In the genomic region with DNA sequence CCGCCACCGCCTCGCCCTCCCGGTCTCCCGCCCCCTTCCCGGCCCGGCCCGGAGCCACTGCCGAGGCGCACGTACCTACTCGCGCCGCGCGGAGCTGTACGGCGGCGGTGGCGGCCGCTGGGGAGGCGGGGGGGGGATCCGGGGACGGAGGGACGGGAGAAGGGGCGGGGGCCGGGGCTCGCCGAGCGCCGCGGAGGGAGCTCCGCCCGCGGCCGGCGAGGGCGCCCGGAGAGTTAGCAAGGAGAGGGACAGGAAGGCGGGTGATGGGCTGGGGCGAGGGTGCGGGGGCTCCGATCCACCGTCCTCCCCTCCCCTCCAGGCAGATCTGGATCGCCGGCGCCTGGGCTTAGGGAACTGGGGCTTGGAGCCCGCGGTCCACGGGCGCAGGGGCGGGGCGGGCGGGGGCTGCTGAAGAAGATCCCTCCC, we compare ENCODE assay signal across 8 cellular contexts. TPM values are rescaled to one million over a fixed set of nuclear protein-coding genes. Genes with fewer than 3 reads are reported as not detected.
DNase-seq lines count a peak whose midpoint lies in the region; ATAC-seq and TF ChIP-seq lines count a peak whose summit lies in the region.

No MANE protein-coding gene starts in this region.

- no TSS peak for BruUV-seq in HCT116 (replicated peaks; lab: Mats Ljungman, UMichigan)

- no peak overlapping the region for H2AFZ ChIP-seq in HCT116 (ENCODE audit: low read depth, low read length, poor library complexity, severe bottlenecking)

- H3K9ac ChIP-seq in HCT116 (ENCODE audit: low read length) = peak overlapping the region; percentile 58
- no peak overlapping the region for H3K9ac ChIP-seq in adipocyte (ENCODE audit: low read length)

- TF ChIP-seq RAD21 in HCT116 (IDR thresholded peaks at IDR 0.05; ENCODE audit: low read depth) = no peak

- H3K27ac ChIP-seq in HCT116 (ENCODE audit: low read depth, low read length) (peak overlapping the region; percentile 22; the same call in 1 of the 2 replicates), aorta (ENCODE audit: low read depth in 1 of 2, low read length in 2 of 2) (no peak overlapping the region)

- RAD21 ChIA-PET in HCT116 (lab: Charles Lee; ENCODE audit: low non-redundant PET in 1 of 2, low total read pairs in 2 of 2, uncharacterized antibody in 2 of 2, unreplicated experiment in 2 of 2) = no interaction called here

- peak; percentile 66 for ATAC-seq in HCT116
- ATAC-seq in HG03378 (IDR thresholded peaks at IDR 0.05; ENCODE audit: unreplicated experiment) = no peak
- ATAC-seq in aorta (ENCODE audit: low FRiP score) = no peak

- H3K9me2 ChIP-seq in HCT116 (ENCODE audit: insufficient read depth) = no peaks in the 10 kb centered on the region

- peaks cover 4% of the 10 kb centered on the region; the same call in 1 of the 2 replicates for H3K27me3 ChIP-seq in HCT116 (ENCODE audit: insufficient read depth, low read length)
- H3K27me3 ChIP-seq in adipocyte (replicated peaks; ENCODE audit: control insufficient read depth, insufficient read depth, low read length) = peaks cover 40% of the 10 kb centered on the region
- H3K27me3 ChIP-seq in kidney epithelial cell (ENCODE audit: control insufficient read depth, insufficient read depth, low read length) = peaks cover 43% of the 10 kb centered on the region
- no peaks in the 10 kb centered on the region for H3K27me3 ChIP-seq in aorta (ENCODE audit: control insufficient read depth in 1 of 2, insufficient read depth in 2 of 2, low read length in 1 of 2)

- intact Hi-C loops in HCT116 (cut with micrococcal nuclease) (loop anchor here (10.0 kb wide), 1 partner anchor 371 kb away; no protein-coding TSS in a partner anchor), aorta (cut with DNase I) (no loop called here)

- peaks cover 14 to 32% of the 10 kb centered on the region in 2 experiments; a peak in 3 of 4 replicates for H3K4me1 ChIP-seq in HCT116 (ENCODE audit: control insufficient read depth in 1 of 2, insufficient read depth in 2 of 2, low read length in 2 of 2)
- no peaks in the 10 kb centered on the region for H3K4me1 ChIP-seq in adipocyte (ENCODE audit: control insufficient read depth, insufficient read depth, low read length)
- H3K4me1 ChIP-seq in aorta (ENCODE audit: control insufficient read depth in 1 of 2, insufficient read depth in 2 of 2, low read length in 2 of 2) = no peaks in the 10 kb centered on the region

- 0% methylated on average over 29 to 54 of the region's 54 CpGs for WGBS in aorta, 2 donors

- TF ChIP-seq CTCF in HCT116 (IDR thresholded peaks at IDR 0.05 in 2 of 3, conservative IDR thresholded peaks at IDR 0.05 in 1 of 3; ENCODE audit: borderline replicate concordance in 1 of 3, insufficient read depth in 1 of 3, low read depth in 2 of 3, low read length in 2 of 3) = no peak
- no peak for TF ChIP-seq CTCF in kidney epithelial cell (IDR thresholded peaks at IDR 0.05; ENCODE audit: insufficient read depth, low read length, poor library complexity, severe bottlenecking)

- H3K9me3 ChIP-seq in HCT116 (ENCODE audit: control insufficient read depth in 1 of 2, insufficient read depth in 1 of 2, low read depth in 1 of 2, low read length in 2 of 2) = no peaks in the 10 kb centered on the region
- no peaks in the 10 kb centered on the region for H3K9me3 ChIP-seq in adipocyte (ENCODE audit: control insufficient read depth, low read length)
- H3K9me3 ChIP-seq in aorta (ENCODE audit: control insufficient read depth, low read length) = no peaks in the 10 kb centered on the region

- H3K36me3 ChIP-seq in HCT116 (ENCODE audit: control insufficient read depth in 1 of 2, insufficient read depth in 2 of 2, low read length in 2 of 2) (no peaks in the 10 kb centered on the region), adipocyte (ENCODE audit: control insufficient read depth, insufficient read depth, low read length, severe bottlenecking) (no peaks in the 10 kb centered on the region), kidney epithelial cell (ENCODE audit: control insufficient read depth, insufficient read depth, low read length) (no peaks in the 10 kb centered on the region), aorta (ENCODE audit: control insufficient read depth in 1 of 2, insufficient read depth in 2 of 2, low read length in 1 of 2) (no peaks in the 10 kb centered on the region)

- H4K20me1 ChIP-seq in HCT116 (ENCODE audit: insufficient read depth) = no peaks in the 10 kb centered on the region

- peak overlapping the region; percentile 78 for H3K4me2 ChIP-seq in HCT116 (ENCODE audit: low read length)

- peak; percentile 52 for DNase-seq in 8988T
- no peak for DNase-seq in HCT116 (ENCODE audit: low read depth, low spot score)
- DNase-seq in adipocyte (ENCODE audit: low read depth) = peak; percentile 14
- DNase-seq in kidney epithelial cell (ENCODE audit: low read depth) = no peak
- no peak for DNase-seq in HPDE6-E6E7 (ENCODE audit: extremely low spot score)
- DNase-seq in aorta = no peak
- DNase-seq in UCSD-AML1 (lab: John Stamatoyannopoulos, UW; ENCODE audit: unreplicated experiment) = no peak

- POLR2A ChIA-PET in HCT116 (lab: Charles Lee) = no interaction called here

- TF ChIP-seq POLR2A in HCT116 (IDR thresholded peaks at IDR 0.05; ENCODE audit: borderline replicate concordance, extremely low read depth, insufficient read depth, insufficient read length) = no peak

- no peaks in the 10 kb centered on the region for H3K79me2 ChIP-seq in HCT116 (ENCODE audit: insufficient read depth, low read length)

- CTCF ChIA-PET in HCT116 (lab: Charles Lee) = interaction anchor here (0.6 to 1.4 kb wide), 7 partner anchors 9 to 318 kb away, joined by 3 to 5 read pairs (median 4); a partner anchor contains a TSS

- H3K4me3 ChIP-seq in HCT116 (replicated peaks in 1 of 2; ENCODE audit: low read depth in 1 of 2, low read length in 2 of 2) (peak overlapping the region; percentile 51 to 59), adipocyte (ENCODE audit: low read length) (no peak overlapping the region), kidney epithelial cell (ENCODE audit: low read depth, low read length) (peak overlapping the region; percentile 29), aorta (ENCODE audit: low read length in 2 of 2) (peak overlapping the region in 1 of 2 donors; percentile 0)

TF ChIP-seq in HCT116, 20 proteins besides CTCF, POLR2A, EP300 and RAD21:
- TF ChIP-seq TCF7L2 (IDR thresholded peaks at IDR 0.05; ENCODE audit: borderline replicate concordance, extremely low read depth, insufficient read depth, insufficient read length) = no peak
- no peak for TF ChIP-seq EZH2phosphoT487 (IDR thresholded peaks at IDR 0.05; ENCODE audit: borderline replicate concordance)
- TF ChIP-seq EGR1 (IDR thresholded peaks at IDR 0.05; ENCODE audit: low read depth) = no peak
- TF ChIP-seq FOSL1 (IDR thresholded peaks at IDR 0.05; ENCODE audit: low read depth) = no peak
- TF ChIP-seq JUND (IDR thresholded peaks at IDR 0.05) = no peak
- peak; percentile 41 for TF ChIP-seq ZFX (IDR thresholded peaks at IDR 0.05)

RNA-seq across cellular contexts. Expression of a gene that starts 0.5 kb away (rescaled TPM):
- total RNA-seq in HCT116 (2021; ENCODE audit: unreplicated experiment) = 25.7 TPM
- polyA plus RNA-seq in HCT116 (2012) = 20.2 and 24.2 TPM in 2 replicates
- 0.27 and 4.5 TPM in 2 replicates for total RNA-seq in kidney epithelial cell
- total RNA-seq in aorta = 1 to 10 TPM in 1 of 2 donors, under 1 TPM in 1; 0.71 to 3.8 TPM
- polyA plus RNA-seq in aorta = 1 to 10 TPM in 1 of 2 donors, not detected in 1; 1.9 TPM

RNA-seq across cellular contexts. Expression of a gene that starts 17.9 kb away (rescaled TPM):
- total RNA-seq in HCT116 (2021; ENCODE audit: unreplicated experiment) = not detected
- 0.10 and 0.14 TPM in 2 replicates for polyA plus RNA-seq in HCT116 (2012)
- total RNA-seq in kidney epithelial cell = not detected in 2 replicates
- under 1 TPM in 1 of 2 donors, not detected in 1; 0.54 TPM for total RNA-seq in aorta
- under 1 TPM; 0.26 to 0.88 TPM for polyA plus RNA-seq in aorta

RNA-seq across cellular contexts. Expression of a gene that starts 40.5 kb away (rescaled TPM):
- total RNA-seq in HCT116 (2021; ENCODE audit: unreplicated experiment) (0.17 TPM), kidney epithelial cell (not detected in 2 replicates), aorta (not detected)
- polyA plus RNA-seq in HCT116 (2012) = 0.04 and 0.07 TPM in 2 replicates
- polyA plus RNA-seq in aorta = not detected

Comparison
In these comparisons a context has a peak if more than half of its experiments do, and no peak if none do; other contexts are left out.
1. DNase-seq: peak in 8988T (single experiment) and adipocyte (single experiment); none in HCT116 (single experiment), kidney epithelial cell (single experiment), HPDE6-E6E7 (single experiment), aorta (0 of 2) and UCSD-AML1 (single experiment).